ENCODE assay signal across 8 cellular contexts in genomic region chr19:39846176-39846677, GRCh38. TPM values are rescaled to one million over a fixed set of nuclear protein-coding genes. Genes with fewer than 3 reads are reported as not detected.
DNase-seq lines count a peak whose midpoint lies in the region; ATAC-seq and TF ChIP-seq lines count a peak whose summit lies in the region.

FBL (minus strand) TSS chr19:39846379; CDS start chr19:39846300, 79 bp downstream.

- H3K36me3 ChIP-seq in adipocyte (ENCODE audit: control insufficient read depth, insufficient read depth, low read length, severe bottlenecking) (no peaks in the 10 kb centered on the region), cardiac muscle cell (no peaks in the 10 kb centered on the region)

- H3K9ac ChIP-seq in adipocyte (ENCODE audit: low read length), result peak within 1 kb of the TSS; percentile 93

- H3K4me3 ChIP-seq in GM12865 (ENCODE audit: low read depth, low read length), result peak within 1 kb of the TSS; percentile 67
- peak within 1 kb of the TSS; percentile 99 for H3K4me3 ChIP-seq in adipocyte (ENCODE audit: low read length)
- peak within 1 kb of the TSS; percentile 67 for H3K4me3 ChIP-seq in cardiac muscle cell

- peaks cover 3% of the 10 kb centered on the region for H3K36me3 Mint-ChIP-seq in type B pancreatic cell

- TF ChIP-seq CTCF in GM12865 (IDR thresholded peaks at IDR 0.05; ENCODE audit: insufficient read depth, low read depth, low read length, missing control alignments) (no peak), cardiac muscle cell (IDR thresholded peaks at IDR 0.05; ENCODE audit: low read depth, low read length) (no peak), type B pancreatic cell (conservative IDR thresholded peaks at IDR 0.05) (no peak)

- peak; percentile 97 for DNase-seq in GM12865 (ENCODE audit: low read depth)
- DNase-seq in NCI-H1417 treated with DMSO at 0.1 percent for 48 hours (lab: John Stamatoyannopoulos, UW), result peak; percentile 52
- peak; percentile 96 for DNase-seq in T follicular helper cell (ENCODE audit: low read depth)
- peak; percentile 99 for DNase-seq in adipocyte (ENCODE audit: low read depth)
- peak; percentile 94 to 97 for DNase-seq in cardiac muscle cell (ENCODE audit: low read depth in 1 of 2, low spot score in 1 of 2)
- DNase-seq in pons (ENCODE audit: low spot score), result peak; percentile 89
- DNase-seq in type B pancreatic cell (ENCODE audit: extremely low spot score, unreplicated experiment), result peak; percentile 99

- ATAC-seq in HG02763 (IDR thresholded peaks at IDR 0.05; ENCODE audit: unreplicated experiment), result peak; percentile 85

- H3K27ac ChIP-seq in cardiac muscle cell, result peak within 1 kb of the TSS; percentile 92

- no peaks in the 10 kb centered on the region for H3K9me3 Mint-ChIP-seq in type B pancreatic cell

- H3K4me1 ChIP-seq in adipocyte (ENCODE audit: control insufficient read depth, insufficient read depth, low read length), result peaks cover 37% of the 10 kb centered on the region
- peaks cover 34% of the 10 kb centered on the region for H3K4me1 ChIP-seq in cardiac muscle cell (ENCODE audit: low read depth)

- H3K4me1 Mint-ChIP-seq in type B pancreatic cell (ENCODE audit: unreplicated experiment), result peaks cover 42% of the 10 kb centered on the region

- H3K27me3 ChIP-seq in adipocyte (replicated peaks; ENCODE audit: control insufficient read depth, insufficient read depth, low read length), result no peaks in the 10 kb centered on the region
- H3K27me3 ChIP-seq in cardiac muscle cell, result no peaks in the 10 kb centered on the region

- peak within 1 kb of the TSS; percentile 95 for H3K27ac Mint-ChIP-seq in type B pancreatic cell

- peak within 1 kb of the TSS; percentile 96 for H3K4me3 Mint-ChIP-seq in type B pancreatic cell

- H3K9me3 ChIP-seq in adipocyte (ENCODE audit: control insufficient read depth, low read length) (no peaks in the 10 kb centered on the region), cardiac muscle cell (ENCODE audit: low read depth) (no peaks in the 10 kb centered on the region)

- H3K27me3 Mint-ChIP-seq in type B pancreatic cell, result no peaks in the 10 kb centered on the region

RNA-seq across cellular contexts. Expression of gene FBL, which starts in this region (rescaled TPM):
- 109 and 140 TPM in 2 replicates for total RNA-seq in cardiac muscle cell
- polyA plus RNA-seq in cardiac muscle cell, result 104 and 124 TPM in 2 replicates
- 327 and 356 TPM in 2 replicates for total RNA-seq in type B pancreatic cell (ENCODE audit: low replicate concordance)

Comparison
In these comparisons a context has a peak if more than half of its experiments do, and no peak if none do; other contexts are left out.
1. Peak in every context shown above with its lines: DNase-seq, ATAC-seq, H3K4me3 ChIP-seq and H3K27ac ChIP-seq.